In genomic region chr2:152950125-152950524, GRCh38 we compare ENCODE assay signal across 15 cellular contexts.
DNase-seq lines count a peak whose midpoint lies in the region; ATAC-seq and TF ChIP-seq lines count a peak whose summit lies in the region.
"Had no signal": no experiment of that assay in that cellular context is flagged by ENCODE, and none has a peak within 500 bp of the region (broad histone marks: within the 10 kb centered on the region; RNA-seq: fewer than 3 reads in every experiment).

No MANE protein-coding gene starts in this region.

- no peak for TF ChIP-seq POLR2A in body of pancreas (IDR thresholded peaks at IDR 0.05)

- no peaks in the 10 kb centered on the region for H3K4me1 Mint-ChIP-seq in activated naive CD4-positive, alpha-beta T cell treated with anti-CD3 and anti-CD28 coated beads for 36 hours (ENCODE audit: low read depth)
- H3K4me1 Mint-ChIP-seq: activated naive CD4-positive, alpha-beta T cell treated with anti-CD3 and anti-CD28 coated beads, Interleukin-2, amount 50 U/mL, for 24 hours had no signal

- no peak overlapping the region for H3K4me3 ChIP-seq in SJCRH30
- no peak overlapping the region for H3K4me3 ChIP-seq in body of pancreas
- H3K4me3 ChIP-seq: transverse colon had no signal

- H3K27ac ChIP-seq in SJCRH30 = no peak overlapping the region
- H3K27ac ChIP-seq in foreskin keratinocyte = no peak overlapping the region
- no peak overlapping the region for H3K27ac ChIP-seq in body of pancreas
- H3K27ac ChIP-seq: transverse colon had no signal

- H3K36me3 Mint-ChIP-seq in activated naive CD4-positive, alpha-beta T cell treated with anti-CD3 and anti-CD28 coated beads for 36 hours (ENCODE audit: low read depth) = no peaks in the 10 kb centered on the region
- H3K36me3 Mint-ChIP-seq: activated naive CD4-positive, alpha-beta T cell treated with anti-CD3 and anti-CD28 coated beads, Interleukin-2, amount 50 U/mL, for 24 hours had no signal

- H3K36me3 ChIP-seq in SJCRH30 (no peaks in the 10 kb centered on the region), body of pancreas (replicated peaks in 1 of 2; ENCODE audit: insufficient read depth in 1 of 2, low read depth in 2 of 2) (no peaks in the 10 kb centered on the region)
- H3K36me3 ChIP-seq: transverse colon had no signal

- H3K27me3 ChIP-seq in SJCRH30 = no peaks in the 10 kb centered on the region
- H3K27me3 ChIP-seq in foreskin keratinocyte = no peaks in the 10 kb centered on the region
- H3K27me3 ChIP-seq in body of pancreas = no peaks in the 10 kb centered on the region
- H3K27me3 ChIP-seq: transverse colon had no signal

- no peaks in the 10 kb centered on the region for H3K27me3 Mint-ChIP-seq in activated naive CD4-positive, alpha-beta T cell treated with anti-CD3 and anti-CD28 coated beads for 36 hours (ENCODE audit: low read depth)
- H3K27me3 Mint-ChIP-seq: activated naive CD4-positive, alpha-beta T cell treated with anti-CD3 and anti-CD28 coated beads, Interleukin-2, amount 50 U/mL, for 24 hours had no signal

- H3K4me3 Mint-ChIP-seq in activated naive CD4-positive, alpha-beta T cell treated with anti-CD3 and anti-CD28 coated beads for 36 hours = no peak overlapping the region
- H3K4me3 Mint-ChIP-seq: activated naive CD4-positive, alpha-beta T cell treated with anti-CD3 and anti-CD28 coated beads, Interleukin-2, amount 50 U/mL, for 24 hours had no signal

- no peaks in the 10 kb centered on the region for H3K4me1 ChIP-seq in SJCRH30
- no peaks in the 10 kb centered on the region for H3K4me1 ChIP-seq in foreskin keratinocyte
- no peaks in the 10 kb centered on the region for H3K4me1 ChIP-seq in body of pancreas
- H3K4me1 ChIP-seq: transverse colon had no signal

- intact Hi-C loops in activated naive CD4-positive, alpha-beta T cell treated with anti-CD3 and anti-CD28 coated beads for 36 hours (cut with micrococcal nuclease) = no loop called here
- intact Hi-C loops in body of pancreas (cut with DNase I) = no loop called here

- 18 to 26% methylated on average over 2 of the region's 2 CpGs for WGBS in body of pancreas, 2 donors

- H3K9me3 Mint-ChIP-seq in activated naive CD4-positive, alpha-beta T cell treated with anti-CD3 and anti-CD28 coated beads for 36 hours = no peaks in the 10 kb centered on the region
- H3K9me3 Mint-ChIP-seq: activated naive CD4-positive, alpha-beta T cell treated with anti-CD3 and anti-CD28 coated beads, Interleukin-2, amount 50 U/mL, for 24 hours had no signal

- CTCF ChIA-PET in activated naive CD4-positive, alpha-beta T cell treated with anti-CD3 and anti-CD28 coated beads for 36 hours (lab: Charles Lee) = interaction anchor here (0.7 kb wide), 1 partner anchor 24 kb away, joined by 3 read pairs; no protein-coding TSS in a partner anchor

- no peak for TF ChIP-seq CTCF in foreskin keratinocyte (conservative IDR thresholded peaks at IDR 0.05)
- no peak for TF ChIP-seq CTCF in body of pancreas (IDR thresholded peaks at IDR 0.05)

- H3K27ac Mint-ChIP-seq in activated naive CD4-positive, alpha-beta T cell treated with anti-CD3 and anti-CD28 coated beads for 36 hours = no peak overlapping the region
- H3K27ac Mint-ChIP-seq: activated naive CD4-positive, alpha-beta T cell treated with anti-CD3 and anti-CD28 coated beads, Interleukin-2, amount 50 U/mL, for 24 hours had no signal

- H3K9me3 ChIP-seq in SJCRH30 (replicated peaks) (no peaks in the 10 kb centered on the region), body of pancreas (no peaks in the 10 kb centered on the region)
- H3K9me3 ChIP-seq: transverse colon had no signal

- ATAC-seq in foreskin keratinocyte (peak; percentile 53), GM18909 (IDR thresholded peaks at IDR 0.05; ENCODE audit: poor library complexity, unreplicated experiment) (no peak), body of pancreas (no peak)
- ATAC-seq: left cardiac atrium had no signal

- DNase-seq in activated naive CD4-positive, alpha-beta T cell treated with anti-CD3 and anti-CD28 coated beads for 36 hours = peak; percentile 4
- DNase-seq in activated naive CD4-positive, alpha-beta T cell treated with anti-CD3 and anti-CD28 coated beads, Interleukin-2, amount 50 U/mL, for 16 hours = no peak
- DNase-seq in SJCRH30 = peak; percentile 27 to 49
- DNase-seq in foreskin keratinocyte = peak in 1 of 2 donors; percentile 35
- no peak for DNase-seq in GM19240 (ENCODE audit: insufficient read length, low spot score)
- DNase-seq in body of pancreas = no peak
- DNase-seq in Ammon's horn (ENCODE audit: low spot score) = no peak
- DNase-seq: DMS79 treated with DMSO at 0.1 percent for 48 hours; left cardiac atrium; NCI-H2227 treated with DMSO at 0.1 percent for 48 hours; stimulated activated CD4-positive, alpha-beta T cell treated with anti-CD3 and anti-CD28 coated beads, Interleukin-12 subunit alpha, Interleukin-12 subunit beta, amount 100 ng/mL, for 4 hours; T1000; transverse colon had no signal

Comparison
In these comparisons a context has a peak if more than half of its experiments do, and no peak if none do; other contexts are left out.
1. DNase-seq: peak in activated naive CD4-positive, alpha-beta T cell treated with anti-CD3 and anti-CD28 coated beads for 36 hours (single experiment) and SJCRH30 (2 of 2); none in activated naive CD4-positive, alpha-beta T cell treated with anti-CD3 and anti-CD28 coated beads, Interleukin-2, amount 50 U/mL, for 16 hours (single experiment), GM19240 (single experiment), body of pancreas (0 of 4) and Ammon's horn (single experiment).